28 cellular contexts compared by ENCODE assay signal in genomic region chr13:40806241-40806640, GRCh38.
"Had no signal": no experiment of that assay in that cellular context is flagged by ENCODE, and none has a peak within 500 bp of the region (broad histone marks: within the 10 kb centered on the region; RNA-seq: fewer than 3 reads in every experiment).

No MANE protein-coding gene starts in this region.

- H3K4me3 ChIP-seq: esophagus squamous epithelium, gastroesophageal sphincter, heart right ventricle had no signal

- H3K27me3 ChIP-seq: esophagus squamous epithelium, gastroesophageal sphincter, heart right ventricle had no signal

- H3K27ac Mint-ChIP-seq: activated CD4-positive, alpha-beta memory T cell treated with anti-CD3 and anti-CD28 coated beads for 36 hours; activated CD4-positive, alpha-beta T cell treated with anti-CD3 and anti-CD28 coated beads for 36 hours; activated CD4-positive, alpha-beta T cell treated with anti-CD3 and anti-CD28 coated beads, Interleukin-2, amount 10 ng/mL, durations not matched to agents 24 days and 14 days; activated CD8-positive, alpha-beta memory T cell treated with anti-CD3 and anti-CD28 coated beads, Interleukin-2, amount 10 ng/mL, durations not matched to agents 7 days and 5 days; activated CD8-positive, alpha-beta T cell treated with anti-CD3 and anti-CD28 coated beads, Interleukin-2, amount 10 ng/mL, durations not matched to agents 7 days and 5 days; activated naive CD8-positive, alpha-beta T cell; effector memory CD8-positive, alpha-beta T cell; T-helper 2 cell treated with Interferon-gamma antibody and Interleukin-4, amounts not matched to agents 5 μg/mL and 100 μg/mL, for 36 hours had no signal

- DNase-seq: activated CD4-positive, alpha-beta memory T cell treated with anti-CD3 and anti-CD28 coated beads for 36 hours; activated CD4-positive, alpha-beta T cell treated with anti-CD3 and anti-CD28 coated beads for 36 hours; activated CD4-positive, alpha-beta T cell treated with anti-CD3 and anti-CD28 coated beads, Interleukin-2, amount 10 ng/mL, durations not matched to agents 24 days and 14 days; activated CD4-positive, CD25-positive, alpha-beta regulatory T cell; activated CD4-positive, CD25-positive, alpha-beta regulatory T cell treated with anti-CD3 and anti-CD28 coated beads, Interleukin-2, amount 50 U/mL, for 72 hours; activated CD8-positive, alpha-beta memory T cell treated with anti-CD3 and anti-CD28 coated beads, Interleukin-2, amount 10 ng/mL, durations not matched to agents 7 days and 5 days; activated CD8-positive, alpha-beta memory T cell treated with anti-CD3 and anti-CD28 coated beads, Interleukin-2, amount 50 U/mL, for 4 hours; activated CD8-positive, alpha-beta T cell treated with anti-CD3 and anti-CD28 coated beads, Interleukin-2, amount 10 ng/mL, durations not matched to agents 7 days and 5 days; activated effector memory CD4-positive, alpha-beta T cell treated with Interleukin-2 at 50 U/mL for 16 hours; activated gamma-delta T cell treated with Interleukin-2 at 50 U/mL for 16 hours; activated naive CD4-positive, alpha-beta T cell treated with anti-CD3 and anti-CD28 coated beads, Interleukin-2, amount 50 U/mL, for 16 hours; activated naive CD4-positive, alpha-beta T cell treated with Interleukin-2 at 50 U/mL for 16 hours; activated T-cell treated with anti-CD3 and anti-CD28 coated beads, Interleukin-2, amount 50 U/mL, for 1 hour; caudate nucleus; cortex of kidney; dermis blood vessel endothelial cell; effector CD4-positive, alpha-beta T cell; effector memory CD8-positive, alpha-beta T cell; esophagus squamous epithelium; foreskin melanocyte; heart right ventricle; T-helper 1 cell; T-helper 17 cell had no signal

- H3K4me1 Mint-ChIP-seq: activated CD4-positive, alpha-beta T cell treated with anti-CD3 and anti-CD28 coated beads for 36 hours; activated CD4-positive, alpha-beta T cell treated with anti-CD3 and anti-CD28 coated beads, Interleukin-2, amount 10 ng/mL, durations not matched to agents 24 days and 14 days; activated CD8-positive, alpha-beta memory T cell treated with anti-CD3 and anti-CD28 coated beads, Interleukin-2, amount 10 ng/mL, durations not matched to agents 7 days and 5 days; activated T-helper 17 cell treated with anti-CD3 and anti-CD28 coated beads, Interleukin-2, amount 50 U/mL, for 72 hours had no signal

- H3K9me3 ChIP-seq: esophagus squamous epithelium, gastroesophageal sphincter, heart right ventricle had no signal

- H3K9me3 Mint-ChIP-seq: activated CD4-positive, alpha-beta memory T cell treated with anti-CD3 and anti-CD28 coated beads for 36 hours; activated CD4-positive, alpha-beta T cell treated with anti-CD3 and anti-CD28 coated beads, Interleukin-2, amount 10 ng/mL, durations not matched to agents 24 days and 14 days; activated T-helper 17 cell treated with anti-CD3 and anti-CD28 coated beads, Interleukin-2, amount 50 U/mL, for 72 hours; effector memory CD8-positive, alpha-beta T cell; T-helper 2 cell treated with Interferon-gamma antibody and Interleukin-4, amounts not matched to agents 5 μg/mL and 100 μg/mL, for 36 hours had no signal

- H3K4me3 Mint-ChIP-seq: activated CD4-positive, alpha-beta memory T cell treated with anti-CD3 and anti-CD28 coated beads for 36 hours; activated CD4-positive, alpha-beta T cell treated with anti-CD3 and anti-CD28 coated beads for 36 hours; activated CD4-positive, alpha-beta T cell treated with anti-CD3 and anti-CD28 coated beads, Interleukin-2, amount 10 ng/mL, durations not matched to agents 24 days and 14 days; activated CD8-positive, alpha-beta memory T cell treated with anti-CD3 and anti-CD28 coated beads, Interleukin-2, amount 10 ng/mL, durations not matched to agents 7 days and 5 days; activated CD8-positive, alpha-beta T cell treated with anti-CD3 and anti-CD28 coated beads, Interleukin-2, amount 10 ng/mL, durations not matched to agents 7 days and 5 days; activated naive CD8-positive, alpha-beta T cell; activated T-helper 17 cell treated with anti-CD3 and anti-CD28 coated beads, Interleukin-2, amount 50 U/mL, for 72 hours; effector memory CD8-positive, alpha-beta T cell; T-helper 17 cell; T-helper 2 cell treated with Interferon-gamma antibody and Interleukin-4, amounts not matched to agents 5 μg/mL and 100 μg/mL, for 36 hours had no signal

- H3K4me1 ChIP-seq: esophagus squamous epithelium, gastroesophageal sphincter, heart right ventricle had no signal

- H3K27me3 Mint-ChIP-seq: activated CD4-positive, alpha-beta memory T cell treated with anti-CD3 and anti-CD28 coated beads for 36 hours; activated CD4-positive, alpha-beta T cell treated with anti-CD3 and anti-CD28 coated beads for 36 hours; activated CD4-positive, alpha-beta T cell treated with anti-CD3 and anti-CD28 coated beads, Interleukin-2, amount 10 ng/mL, durations not matched to agents 24 days and 14 days; activated CD8-positive, alpha-beta memory T cell treated with anti-CD3 and anti-CD28 coated beads, Interleukin-2, amount 10 ng/mL, durations not matched to agents 7 days and 5 days; activated naive CD8-positive, alpha-beta T cell; activated T-helper 17 cell treated with anti-CD3 and anti-CD28 coated beads, Interleukin-2, amount 50 U/mL, for 72 hours; effector memory CD8-positive, alpha-beta T cell; T-helper 17 cell had no signal

- H3K27ac ChIP-seq: epithelial cell of prostate, esophagus squamous epithelium, gastroesophageal sphincter, heart right ventricle had no signal

- ATAC-seq: activated CD4-positive, alpha-beta T cell treated with anti-CD3 and anti-CD28 coated beads for 36 hours; activated CD8-positive, alpha-beta memory T cell treated with anti-CD3 and anti-CD28 coated beads, Interleukin-2, amount 10 ng/mL, durations not matched to agents 7 days and 5 days; activated CD8-positive, alpha-beta T cell treated with anti-CD3 and anti-CD28 coated beads, Interleukin-2, amount 10 ng/mL, durations not matched to agents 7 days and 5 days; activated T-helper 17 cell treated with anti-CD3 and anti-CD28 coated beads, Interleukin-2, amount 50 U/mL, for 72 hours; effector memory CD8-positive, alpha-beta T cell; gastroesophageal sphincter; heart right ventricle; T-helper 17 cell had no signal
